In the genomic region with DNA sequence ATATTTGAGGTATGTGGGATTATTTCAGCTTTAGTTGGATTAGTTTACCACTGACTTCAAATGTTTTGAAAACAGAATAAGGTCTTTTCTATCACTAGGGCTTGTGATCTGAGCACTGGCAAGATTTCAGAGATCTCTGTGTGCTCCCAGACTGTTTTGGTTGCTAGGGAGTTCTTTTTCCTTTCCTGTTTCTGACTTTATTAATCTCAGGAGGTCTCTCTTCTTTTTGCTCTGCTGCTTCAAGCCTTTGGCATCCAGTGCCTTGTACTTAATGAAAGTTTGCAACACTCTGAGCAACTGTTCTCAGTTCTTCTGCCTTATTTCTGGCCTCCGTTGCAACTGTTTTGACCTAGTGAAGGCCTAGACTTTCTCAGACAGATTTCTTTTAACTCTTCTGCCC, we compare ENCODE assay signal across 20 cellular contexts. TPM values are rescaled to one million over a fixed set of nuclear protein-coding genes. Genes with fewer than 3 reads are reported as not detected.
DNase-seq lines count a peak whose midpoint lies in the region; ATAC-seq and TF ChIP-seq lines count a peak whose summit lies in the region.
"Had no signal": no experiment of that assay in that cellular context is flagged by ENCODE, and none has a peak within 500 bp of the region (broad histone marks: within the 10 kb centered on the region; RNA-seq: fewer than 3 reads in every experiment).

No MANE protein-coding gene starts in this region.

- no peak for ATAC-seq in activated CD4-positive, alpha-beta T cell treated with anti-CD3 and anti-CD28 coated beads for 36 hours
- no peak for ATAC-seq in GM18873 (IDR thresholded peaks at IDR 0.05; ENCODE audit: low FRiP score, unreplicated experiment)
- ATAC-seq: foreskin keratinocyte, left colon, PC-3 had no signal

- H3K36me3 ChIP-seq in adipocyte (ENCODE audit: control insufficient read depth, insufficient read depth, low read length, severe bottlenecking) (no peaks in the 10 kb centered on the region), muscle layer of duodenum (ENCODE audit: control insufficient read depth in 1 of 2, insufficient read depth in 2 of 2, low read length in 2 of 2) (no peaks in the 10 kb centered on the region), skeletal muscle tissue (ENCODE audit: control insufficient read depth in 3 of 3, insufficient read depth in 3 of 3, low read length in 3 of 3) (no peaks in the 10 kb centered on the region)
- H3K36me3 ChIP-seq: transverse colon had no signal

- H3K4me3 ChIP-seq in adipocyte (ENCODE audit: low read length) (no peak overlapping the region), fibroblast of villous mesenchyme (ENCODE audit: low read depth, low read length) (no peak overlapping the region), muscle layer of duodenum (ENCODE audit: low read depth in 1 of 2, low read length in 2 of 2) (no peak overlapping the region), skeletal muscle tissue (ENCODE audit: low read length in 3 of 3) (no peak overlapping the region), foreskin fibroblast (ENCODE audit: low read depth in 1 of 2, low read length in 2 of 2) (no peak overlapping the region), dorsolateral prefrontal cortex (peak overlapping the region in 5 of 59 donors; percentile 23 to 36 (median 33))
- H3K4me3 ChIP-seq: transverse colon had no signal

- H3K27me3 ChIP-seq in adipocyte (replicated peaks; ENCODE audit: control insufficient read depth, insufficient read depth, low read length) (no peaks in the 10 kb centered on the region), muscle layer of duodenum (ENCODE audit: low read depth, low read length) (no peaks in the 10 kb centered on the region), skeletal muscle tissue (ENCODE audit: control insufficient read depth in 3 of 3, insufficient read depth in 3 of 3, low read length in 3 of 3) (no peaks in the 10 kb centered on the region), dorsolateral prefrontal cortex (no peaks in the 10 kb centered on the region)
- H3K27me3 ChIP-seq: transverse colon had no signal

- H3K9me3 ChIP-seq in adipocyte (ENCODE audit: control insufficient read depth, low read length) (no peaks in the 10 kb centered on the region), muscle layer of duodenum (ENCODE audit: control insufficient read depth in 1 of 2, low read length in 2 of 2) (no peaks in the 10 kb centered on the region), skeletal muscle tissue (ENCODE audit: control insufficient read depth in 3 of 3, low read length in 3 of 3) (no peaks in the 10 kb centered on the region)
- H3K9me3 ChIP-seq: transverse colon had no signal

- no peak overlapping the region for H3K27ac Mint-ChIP-seq in activated CD4-positive, alpha-beta T cell treated with anti-CD3 and anti-CD28 coated beads for 36 hours

- peaks cover 14% of the 10 kb centered on the region for H3K4me1 ChIP-seq in adipocyte (ENCODE audit: control insufficient read depth, insufficient read depth, low read length)
- H3K4me1 ChIP-seq in muscle layer of duodenum (ENCODE audit: control insufficient read depth in 1 of 2, insufficient read depth in 2 of 2, low read length in 2 of 2), result peaks cover 4 to 22% of the 10 kb centered on the region in 2 donors
- peaks cover 0 to 3% (median 0%) of the 10 kb centered on the region in 3 donors for H3K4me1 ChIP-seq in skeletal muscle tissue (ENCODE audit: control insufficient read depth in 3 of 3, insufficient read depth in 3 of 3, low read length in 3 of 3)
- H3K4me1 ChIP-seq: foreskin keratinocyte, parathyroid adenoma had no signal

- POLR2A ChIA-PET in activated CD4-positive, alpha-beta T cell treated with anti-CD3 and anti-CD28 coated beads for 36 hours (lab: Charles Lee), result no interaction called here

- TF ChIP-seq CTCF in fibroblast of villous mesenchyme (IDR thresholded peaks at IDR 0.05; ENCODE audit: insufficient read depth, low read depth, low read length) (no peak), foreskin fibroblast (IDR thresholded peaks at IDR 0.05; ENCODE audit: low read depth, low read length) (no peak), dorsolateral prefrontal cortex (IDR thresholded peaks at IDR 0.05 in 54 of 56, conservative IDR thresholded peaks at IDR 0.05 in 2 of 56; ENCODE audit: low read depth in 1 of 56, partially characterized antibody in 56 of 56) (no peak)

- peak; percentile 17 for DNase-seq in adipocyte (ENCODE audit: low read depth)
- DNase-seq in fibroblast of villous mesenchyme (ENCODE audit: low read depth), result peak; percentile 21
- no peak for DNase-seq in activated CD4-positive, alpha-beta T cell treated with anti-CD3 and anti-CD28 coated beads for 36 hours
- no peak for DNase-seq in foreskin fibroblast
- no peak for DNase-seq in dorsolateral prefrontal cortex
- DNase-seq: C1 segment of cervical spinal cord; effector memory CD4-positive, alpha-beta T cell; foreskin keratinocyte; left colon; NCI-H1417 treated with DMSO at 0.1 percent for 48 hours; NCI-H2171 treated with DMSO at 0.1 percent for 48 hours; NCI-H774; PC-3; T-helper 9 cell; transverse colon had no signal

- intact Hi-C loops in activated CD4-positive, alpha-beta T cell treated with anti-CD3 and anti-CD28 coated beads for 36 hours (cut with DNase I, micrococcal nuclease), result no loop called here
- intact Hi-C loops in dorsolateral prefrontal cortex (cut with DNase I), result no loop called here

- CTCF ChIA-PET in activated CD4-positive, alpha-beta T cell treated with anti-CD3 and anti-CD28 coated beads for 36 hours (lab: Charles Lee), result interaction anchor here (2.6 kb wide), 1 partner anchor 18 kb away, joined by 15 read pairs; no protein-coding TSS in a partner anchor

- no peaks in the 10 kb centered on the region for H3K36me3 Mint-ChIP-seq in activated CD4-positive, alpha-beta T cell treated with anti-CD3 and anti-CD28 coated beads for 36 hours (ENCODE audit: low read depth)

- no peaks in the 10 kb centered on the region for H3K27me3 Mint-ChIP-seq in activated CD4-positive, alpha-beta T cell treated with anti-CD3 and anti-CD28 coated beads for 36 hours

- no peak overlapping the region for H3K4me3 Mint-ChIP-seq in activated CD4-positive, alpha-beta T cell treated with anti-CD3 and anti-CD28 coated beads for 36 hours
- H3K4me3 Mint-ChIP-seq: central memory CD8-positive, alpha-beta T cell had no signal

- H3K9me3 Mint-ChIP-seq in activated CD4-positive, alpha-beta T cell treated with anti-CD3 and anti-CD28 coated beads for 36 hours (ENCODE audit: low read depth), result peaks cover 2% of the 10 kb centered on the region
- H3K9me3 Mint-ChIP-seq: central memory CD8-positive, alpha-beta T cell had no signal

- no peaks in the 10 kb centered on the region for H3K4me1 Mint-ChIP-seq in activated CD4-positive, alpha-beta T cell treated with anti-CD3 and anti-CD28 coated beads for 36 hours
- H3K4me1 Mint-ChIP-seq: central memory CD8-positive, alpha-beta T cell had no signal

- H3K9ac ChIP-seq in adipocyte (ENCODE audit: low read length), result peak overlapping the region; percentile 58
- H3K9ac ChIP-seq in skeletal muscle tissue (ENCODE audit: low read depth in 1 of 3, low read length in 3 of 3), result no peak overlapping the region
- H3K9ac ChIP-seq: parathyroid adenoma had no signal

- H3K27ac ChIP-seq in muscle layer of duodenum (ENCODE audit: low read length) (peak overlapping the region; percentile 1), skeletal muscle tissue (ENCODE audit: low read depth, low read length) (peak overlapping the region; percentile 63), dorsolateral prefrontal cortex (peak overlapping the region in 6 of 59 donors; percentile 21 to 61 (median 46))
- H3K27ac ChIP-seq: foreskin keratinocyte, parathyroid adenoma had no signal

RNA-seq across cellular contexts. Expression of a gene that starts 32.1 kb away (rescaled TPM):
- total RNA-seq in fibroblast of villous mesenchyme (19.6 and 29.8 TPM in 2 replicates), skeletal muscle tissue (8.9 TPM), dorsolateral prefrontal cortex (10 to 100 TPM; 22.7 to 60.0 (median 43.0) TPM)
- 1 to 10 TPM; 7.8 to 8.8 TPM for total RNA-seq in activated CD4-positive, alpha-beta T cell treated with anti-CD3 and anti-CD28 coated beads for 36 hours

Comparison
In these comparisons a context has a peak if more than half of its experiments do, and no peak if none do; other contexts are left out.
1. DNase-seq: peak in adipocyte (single experiment) and fibroblast of villous mesenchyme (single experiment); none in activated CD4-positive, alpha-beta T cell treated with anti-CD3 and anti-CD28 coated beads for 36 hours (single experiment), foreskin fibroblast (0 of 2) and dorsolateral prefrontal cortex (0 of 10).